27 cellular contexts compared by ENCODE assay signal in genomic region chr7:110894111-110894510, GRCh38.
"Had no signal": no experiment of that assay in that cellular context is flagged by ENCODE, and none has a peak within 500 bp of the region (broad histone marks: within the 10 kb centered on the region; RNA-seq: fewer than 3 reads in every experiment).

No MANE protein-coding gene starts in this region.

- H3K27ac Mint-ChIP-seq: activated CD4-positive, alpha-beta memory T cell treated with anti-CD3 and anti-CD28 coated beads for 36 hours; activated CD8-positive, alpha-beta memory T cell treated with anti-CD3 and anti-CD28 coated beads, Interleukin-2, amount 10 ng/mL, durations not matched to agents 7 days and 5 days; activated CD8-positive, alpha-beta T cell treated with anti-CD3 and anti-CD28 coated beads, Interleukin-2, amount 10 ng/mL, durations not matched to agents 7 days and 5 days; activated naive CD4-positive, alpha-beta T cell treated with anti-CD3 and anti-CD28 coated beads, Interleukin-2, amount 50 U/mL, for 72 hours; brain; T-helper 17 cell; T-helper 2 cell treated with Interferon-gamma antibody and Interleukin-4, amounts not matched to agents 5 μg/mL and 100 μg/mL, for 36 hours had no signal

- H3K4me3 Mint-ChIP-seq: activated CD4-positive, alpha-beta memory T cell treated with anti-CD3 and anti-CD28 coated beads for 36 hours; activated CD8-positive, alpha-beta memory T cell treated with anti-CD3 and anti-CD28 coated beads, Interleukin-2, amount 10 ng/mL, durations not matched to agents 7 days and 5 days; activated CD8-positive, alpha-beta T cell treated with anti-CD3 and anti-CD28 coated beads, Interleukin-2, amount 10 ng/mL, durations not matched to agents 7 days and 5 days; brain; T-helper 17 cell; T-helper 2 cell treated with Interferon-gamma antibody and Interleukin-4, amounts not matched to agents 5 μg/mL and 100 μg/mL, for 36 hours had no signal

- H3K4me1 Mint-ChIP-seq: activated CD8-positive, alpha-beta memory T cell treated with anti-CD3 and anti-CD28 coated beads, Interleukin-2, amount 10 ng/mL, durations not matched to agents 7 days and 5 days; T-helper 17 cell had no signal

- H3K36me3 Mint-ChIP-seq: activated CD4-positive, alpha-beta memory T cell treated with anti-CD3 and anti-CD28 coated beads for 36 hours; brain had no signal

- DNase-seq: activated CD4-positive, alpha-beta memory T cell treated with anti-CD3 and anti-CD28 coated beads for 36 hours; activated CD4-positive, alpha-beta T cell treated with anti-CD3 and anti-CD28 coated beads for 48 hours; activated CD4-positive, alpha-beta T cell treated with anti-CD3 and anti-CD28 coated beads, Interleukin-2, amount 50 U/mL, for 1 hour; activated CD4-positive, CD25-positive, alpha-beta regulatory T cell; activated CD8-positive, alpha-beta memory T cell treated with anti-CD3 and anti-CD28 coated beads, Interleukin-2, amount 10 ng/mL, durations not matched to agents 7 days and 5 days; activated CD8-positive, alpha-beta memory T cell treated with anti-CD3 and anti-CD28 coated beads, Interleukin-2, amount 50 U/mL, for 4 hours; activated CD8-positive, alpha-beta T cell treated with anti-CD3 and anti-CD28 coated beads, Interleukin-2, amount 10 ng/mL, durations not matched to agents 7 days and 5 days; activated effector memory CD4-positive, alpha-beta T cell treated with Interleukin-2 at 50 U/mL for 16 hours; activated gamma-delta T cell treated with Interleukin-2 at 50 U/mL for 16 hours; activated naive CD4-positive, alpha-beta T cell treated with Interleukin-2 at 50 U/mL for 16 hours; activated T-cell treated with anti-CD3 and anti-CD28 coated beads, Interleukin-2, amount 50 U/mL, for 1 hour; activated T-cell treated with anti-CD3 and anti-CD28 coated beads, Interleukin-2, amount 50 U/mL, for 48 hours; central memory CD4-positive, alpha-beta T cell; cerebellar nuclear complex; colonic mucosa; effector CD8-positive, alpha-beta T cell; esophagus squamous epithelium; foreskin melanocyte; heart right ventricle; T-helper 1 cell; T-helper 17 cell; T1000; WERI-Rb-1 had no signal

- ATAC-seq: activated CD8-positive, alpha-beta memory T cell treated with anti-CD3 and anti-CD28 coated beads, Interleukin-2, amount 10 ng/mL, durations not matched to agents 7 days and 5 days; activated CD8-positive, alpha-beta T cell treated with anti-CD3 and anti-CD28 coated beads, Interleukin-2, amount 10 ng/mL, durations not matched to agents 7 days and 5 days; activated naive CD4-positive, alpha-beta T cell treated with anti-CD3 and anti-CD28 coated beads, Interleukin-2, amount 50 U/mL, for 72 hours; gastroesophageal sphincter; heart right ventricle; T-helper 17 cell had no signal

- H3K27me3 Mint-ChIP-seq: activated CD4-positive, alpha-beta memory T cell treated with anti-CD3 and anti-CD28 coated beads for 36 hours; activated CD8-positive, alpha-beta memory T cell treated with anti-CD3 and anti-CD28 coated beads, Interleukin-2, amount 10 ng/mL, durations not matched to agents 7 days and 5 days; brain; T-helper 17 cell had no signal
